In genomic region chr17:65366102-65366844, GRCh38 we compare ENCODE assay signal across 19 cellular contexts.
DNase-seq lines count a peak whose midpoint lies in the region; ATAC-seq lines count a peak whose summit lies in the region.
"Had no signal": no experiment of that assay in that cellular context is flagged by ENCODE, and none has a peak within 500 bp of the region (broad histone marks: within the 10 kb centered on the region; RNA-seq: fewer than 3 reads in every experiment).

No MANE protein-coding gene starts in this region.

- in situ Hi-C loops in KBM-7 (cut with MboI; ENCODE audit: low pct_unique_long_range_greater_than_20kb, low sequenced_read_pairs), result no loop called here

- no peak overlapping the region for H3K27ac Mint-ChIP-seq in activated CD4-positive, alpha-beta T cell treated with anti-CD3 and anti-CD28 coated beads, Interleukin-2, amount 10 ng/mL, durations not matched to agents 7 days and 5 days
- H3K27ac Mint-ChIP-seq: immature natural killer cell, memory B cell had no signal

- no peak overlapping the region for H3K27ac ChIP-seq in effector memory CD4-positive, alpha-beta T cell (ENCODE audit: insufficient read depth, low read length, poor library complexity, severe bottlenecking)
- H3K27ac ChIP-seq: adrenal gland had no signal

- no peaks in the 10 kb centered on the region for H3K27me3 ChIP-seq in effector memory CD4-positive, alpha-beta T cell (replicated peaks; ENCODE audit: control insufficient read depth, insufficient read depth, low read length, poor library complexity, severe bottlenecking)

- no peaks in the 10 kb centered on the region for H3K36me3 ChIP-seq in effector memory CD4-positive, alpha-beta T cell (ENCODE audit: control insufficient read depth, insufficient read depth, low read length)
- H3K36me3 ChIP-seq: adrenal gland had no signal

- H3K9me3 ChIP-seq in effector memory CD4-positive, alpha-beta T cell (ENCODE audit: control insufficient read depth, low read length), result no peaks in the 10 kb centered on the region
- H3K9me3 ChIP-seq: adrenal gland had no signal

- ATAC-seq in HG03520 (IDR thresholded peaks at IDR 0.05; ENCODE audit: unreplicated experiment), result no peak
- ATAC-seq: HCT116, PC-3 had no signal

- H3K4me1 ChIP-seq in effector memory CD4-positive, alpha-beta T cell (ENCODE audit: control insufficient read depth, insufficient read depth, low read length, poor library complexity, severe bottlenecking), result no peaks in the 10 kb centered on the region
- H3K4me1 ChIP-seq: adrenal gland had no signal

- no peaks in the 10 kb centered on the region for H3K36me3 Mint-ChIP-seq in activated CD4-positive, alpha-beta T cell treated with anti-CD3 and anti-CD28 coated beads, Interleukin-2, amount 10 ng/mL, durations not matched to agents 7 days and 5 days (ENCODE audit: low read depth)
- H3K36me3 Mint-ChIP-seq: CD4-positive, CD25-positive, alpha-beta regulatory T cell; immature natural killer cell; memory B cell had no signal

- H3K9me3 Mint-ChIP-seq in activated CD4-positive, alpha-beta T cell treated with anti-CD3 and anti-CD28 coated beads, Interleukin-2, amount 10 ng/mL, durations not matched to agents 7 days and 5 days, result no peaks in the 10 kb centered on the region
- H3K9me3 Mint-ChIP-seq: central memory CD8-positive, alpha-beta T cell; immature natural killer cell had no signal

- peak; percentile 67 for DNase-seq in activated CD4-positive, alpha-beta T cell treated with anti-CD3 and anti-CD28 coated beads for 4 hours
- DNase-seq in activated CD4-positive, alpha-beta T cell treated with anti-CD3 and anti-CD28 coated beads, Interleukin-2, amount 10 ng/mL, durations not matched to agents 7 days and 5 days, result no peak
- DNase-seq in activated naive CD4-positive, alpha-beta T cell treated with anti-CD3 and anti-CD28 coated beads, Interleukin-2, amount 50 U/mL, for 16 hours, result peak; percentile 60
- peak; percentile 49 to 63 for DNase-seq in stimulated activated CD4-positive, alpha-beta T cell treated with anti-CD3 and anti-CD28 coated beads, Interleukin-15, amount 100 ng/mL, for 48 hours (ENCODE audit: low read depth in 2 of 2)
- peak; percentile 29 for DNase-seq in stimulated activated CD8-positive, alpha-beta memory T cell treated with anti-CD3 and anti-CD28 coated beads, Interleukin-7, amount 100 ng/mL, for 24 hours (ENCODE audit: low read depth)
- DNase-seq in effector memory CD4-positive, alpha-beta T cell, result no peak
- DNase-seq in KBM-7, result no peak
- DNase-seq: adrenal gland; CD4-positive, CD25-positive, alpha-beta regulatory T cell; immature natural killer cell; Kasumi-1; NCI-H510A; PC-3; retina had no signal

- H3K27me3 Mint-ChIP-seq in activated CD4-positive, alpha-beta T cell treated with anti-CD3 and anti-CD28 coated beads, Interleukin-2, amount 10 ng/mL, durations not matched to agents 7 days and 5 days, result peaks cover 4% of the 10 kb centered on the region

- CTCF ChIA-PET in activated CD4-positive, alpha-beta T cell treated with anti-CD3 and anti-CD28 coated beads, Interleukin-2, amount 10 ng/mL, durations not matched to agents 7 days and 5 days (lab: Charles Lee), result interaction anchor here (0.7 to 1.4 kb wide), 2 partner anchors 38 to 72 kb away, joined by 3 to 4 read pairs; no protein-coding TSS in a partner anchor

- no peak overlapping the region for H3K4me3 Mint-ChIP-seq in activated CD4-positive, alpha-beta T cell treated with anti-CD3 and anti-CD28 coated beads, Interleukin-2, amount 10 ng/mL, durations not matched to agents 7 days and 5 days
- H3K4me3 Mint-ChIP-seq: CD4-positive, CD25-positive, alpha-beta regulatory T cell; central memory CD8-positive, alpha-beta T cell; immature natural killer cell; memory B cell; neural crest cell had no signal

- no peak overlapping the region for H3K4me3 ChIP-seq in effector memory CD4-positive, alpha-beta T cell (ENCODE audit: insufficient read depth, low read depth, low read length, poor library complexity, severe bottlenecking)
- H3K4me3 ChIP-seq: adrenal gland had no signal

- POLR2A ChIA-PET in activated CD4-positive, alpha-beta T cell treated with anti-CD3 and anti-CD28 coated beads, Interleukin-2, amount 10 ng/mL, durations not matched to agents 7 days and 5 days (lab: Charles Lee), result no interaction called here

- H3K4me1 Mint-ChIP-seq in activated CD4-positive, alpha-beta T cell treated with anti-CD3 and anti-CD28 coated beads, Interleukin-2, amount 10 ng/mL, durations not matched to agents 7 days and 5 days, result peaks cover 8% of the 10 kb centered on the region
- H3K4me1 Mint-ChIP-seq: CD4-positive, CD25-positive, alpha-beta regulatory T cell; memory B cell had no signal

Comparison
In these comparisons a context has a peak if more than half of its experiments do, and no peak if none do; other contexts are left out.
1. DNase-seq: peak in activated CD4-positive, alpha-beta T cell treated with anti-CD3 and anti-CD28 coated beads for 4 hours (2 of 2), activated naive CD4-positive, alpha-beta T cell treated with anti-CD3 and anti-CD28 coated beads, Interleukin-2, amount 50 U/mL, for 16 hours (single experiment), stimulated activated CD4-positive, alpha-beta T cell treated with anti-CD3 and anti-CD28 coated beads, Interleukin-15, amount 100 ng/mL, for 48 hours (2 of 2) and stimulated activated CD8-positive, alpha-beta memory T cell treated with anti-CD3 and anti-CD28 coated beads, Interleukin-7, amount 100 ng/mL, for 24 hours (single experiment); none in activated CD4-positive, alpha-beta T cell treated with anti-CD3 and anti-CD28 coated beads, Interleukin-2, amount 10 ng/mL, durations not matched to agents 7 days and 5 days (single experiment), effector memory CD4-positive, alpha-beta T cell (0 of 3) and KBM-7 (single experiment).